In the genomic region with DNA sequence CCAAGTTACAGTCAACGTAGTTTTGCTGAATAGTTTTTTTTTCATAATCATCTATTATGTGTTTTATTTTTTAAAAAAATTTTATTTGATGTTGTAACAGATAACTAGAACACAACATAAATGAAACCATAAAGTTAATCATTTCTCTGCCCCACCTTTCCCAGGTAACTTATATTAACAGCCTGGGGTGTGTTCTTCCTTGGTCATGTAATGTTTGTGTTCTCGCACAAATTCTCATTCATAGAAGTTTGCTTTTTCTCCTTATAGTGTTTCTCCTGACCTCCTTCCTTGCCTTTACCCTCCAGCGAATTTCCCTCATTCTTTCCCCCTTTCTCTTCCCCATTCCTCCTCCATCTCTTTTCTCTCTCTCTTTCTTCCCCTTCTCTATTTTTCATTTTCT, we compare ENCODE assay signal across 18 cellular contexts.
"Had no signal": no experiment of that assay in that cellular context is flagged by ENCODE, and none has a peak within 500 bp of the region (broad histone marks: within the 10 kb centered on the region; RNA-seq: fewer than 3 reads in every experiment).

No MANE protein-coding gene starts in this region.

- H3K36me3 ChIP-seq: esophagus muscularis mucosa, gastrocnemius medialis, neural progenitor cell, ovary, right atrium auricular region had no signal

- H3K27me3 ChIP-seq: esophagus muscularis mucosa, neural progenitor cell, ovary, right atrium auricular region, testis had no signal

- H3K27ac ChIP-seq: epithelial cell of prostate, esophagus muscularis mucosa, gastrocnemius medialis, neural progenitor cell, ovary, right atrium auricular region, testis had no signal

- H3K9ac ChIP-seq: neural progenitor cell had no signal

- ATAC-seq: effector memory CD8-positive, alpha-beta T cell; gastrocnemius medialis; left ventricle myocardium superior; natural killer cell treated with Interleukin-12 subunit alpha and Interleukin-12 subunit beta and Interleukin-15 and Interleukin-18, amount 100 ng/mL, for 72 hours; stimulated activated memory B cell treated with anti-CD40 and anti-IgM and Interleukin-4, amounts not matched to agents 10 μg/mL and 1 μg/mL and 100 μg/mL, for 72 hours had no signal

- H3K9me3 ChIP-seq: esophagus muscularis mucosa, gastrocnemius medialis, ovary, right atrium auricular region, testis had no signal

- DNase-seq: effector memory CD8-positive, alpha-beta T cell; gastrocnemius medialis; glutamatergic neuron; immature natural killer cell; left ventricle myocardium superior; mesendoderm; nucleus accumbens; ovary; stimulated activated CD4-positive, alpha-beta T cell treated with anti-CD3 and anti-CD28 coated beads, Interleukin-2, amount 100 ng/mL, for 48 hours; testis had no signal

- H3K4me3 ChIP-seq: esophagus muscularis mucosa, gastrocnemius medialis, lung, neural progenitor cell, ovary, right atrium auricular region, smooth muscle cell, testis had no signal

- H3K4me1 ChIP-seq: gastrocnemius medialis, testis had no signal
